Comparison of ENCODE assay signal across 17 cellular contexts in the genomic region with DNA sequence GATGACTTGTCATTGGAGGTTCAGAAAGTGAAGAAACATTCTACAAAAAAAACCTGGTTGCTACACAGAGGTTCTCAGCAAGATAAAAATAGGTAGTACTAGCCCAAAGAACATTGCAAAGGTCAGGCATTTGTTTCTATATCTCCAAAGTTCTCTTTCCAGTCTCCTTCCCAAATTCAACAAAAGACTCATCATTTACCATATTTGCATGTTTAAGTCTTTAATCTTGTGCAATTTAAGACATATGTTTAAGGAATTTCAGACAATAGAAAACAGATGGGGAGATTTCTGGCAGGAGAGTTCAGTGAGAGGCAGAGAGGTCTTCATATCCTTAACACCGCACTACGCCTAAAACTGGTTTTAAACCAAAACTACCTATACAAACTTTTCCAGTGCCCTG.
A peak's percentile ranks its signal among the peaks of the same experiment; 100 is the strongest.
DNase-seq lines count a peak whose midpoint lies in the region; ATAC-seq and TF ChIP-seq lines count a peak whose summit lies in the region.
"Had no signal": no experiment of that assay in that cellular context is flagged by ENCODE, and none has a peak within 500 bp of the region (broad histone marks: within the 10 kb centered on the region; RNA-seq: fewer than 3 reads in every experiment).

No MANE protein-coding gene starts in this region.

- DNase-seq in AG10803 (ENCODE audit: low read depth) (peak; percentile 82), HFFc6 (peak; percentile 68), dedifferentiated amniotic fluid mesenchymal stem cell (ENCODE audit: extremely low spot score) (peak; percentile 40), fibroblast of villous mesenchyme (ENCODE audit: low read depth) (peak; percentile 48), SK-N-DZ (ENCODE audit: low spot score) (no peak), cardiac septum (ENCODE audit: low spot score) (no peak), MG63 (no peak)
- DNase-seq: BE2C; CD4-positive, alpha-beta memory T cell; DMS79 treated with DMSO at 0.1 percent for 48 hours; H7; NCI-H1694; NCI-H2107; NCI-H226; NCI-H524 treated with DMSO at 0.1 percent for 48 hours had no signal

- H3K36me3 Mint-ChIP-seq in HFFc6 (ENCODE audit: low read depth) = peaks cover 9% of the 10 kb centered on the region; the same call in 1 of the 2 replicates
- H3K36me3 Mint-ChIP-seq: CD4-positive, alpha-beta memory T cell had no signal

- H3K4me3 Mint-ChIP-seq in HFFc6 = peak overlapping the region; percentile 27; the same call in 1 of the 2 replicates
- H3K4me3 Mint-ChIP-seq: CD4-positive, alpha-beta memory T cell had no signal

- no peaks in the 10 kb centered on the region for H3K27me3 ChIP-seq in MG63

- H3K36me3 ChIP-seq in MG63 = no peaks in the 10 kb centered on the region
- H3K36me3 ChIP-seq: BE2C had no signal

- H3K27ac Mint-ChIP-seq in HFFc6 = peak overlapping the region; percentile 89
- H3K27ac Mint-ChIP-seq: CD4-positive, alpha-beta memory T cell had no signal

- ATAC-seq in GM18861 (IDR thresholded peaks at IDR 0.05; ENCODE audit: unreplicated experiment) = no peak
- ATAC-seq: A549 had no signal

- H3K4me1 Mint-ChIP-seq in HFFc6 (ENCODE audit: low read depth) = peaks cover 91% of the 10 kb centered on the region

- no peaks in the 10 kb centered on the region for H3K9me3 ChIP-seq in MG63
- H3K9me3 ChIP-seq: A549, BE2C had no signal

- TF ChIP-seq CTCF in AG10803 (conservative IDR thresholded peaks at IDR 0.05; ENCODE audit: low read length) (no peak), HFFc6 (IDR thresholded peaks at IDR 0.05) (no peak), fibroblast of villous mesenchyme (IDR thresholded peaks at IDR 0.05; ENCODE audit: insufficient read depth, low read depth, low read length) (no peak)

- H3K4me3 ChIP-seq in AG10803 (ENCODE audit: low read length) (no peak overlapping the region), fibroblast of villous mesenchyme (ENCODE audit: low read depth, low read length) (no peak overlapping the region), MG63 (no peak overlapping the region)
- H3K4me3 ChIP-seq: A549 had no signal

- no peaks in the 10 kb centered on the region for H3K27me3 Mint-ChIP-seq in HFFc6 (ENCODE audit: insufficient read depth)

- no peaks in the 10 kb centered on the region for H3K9me3 Mint-ChIP-seq in HFFc6
- H3K9me3 Mint-ChIP-seq: CD4-positive, alpha-beta memory T cell had no signal

- intact Hi-C loops in cardiac septum (cut with DNase I) = no loop called here

Comparison
In these comparisons a context has a peak if more than half of its experiments do, and no peak if none do; other contexts are left out.
1. DNase-seq: peak in AG10803 (single experiment), HFFc6 (single experiment), dedifferentiated amniotic fluid mesenchymal stem cell (single experiment) and fibroblast of villous mesenchyme (single experiment); none in SK-N-DZ (single experiment), cardiac septum (single experiment) and MG63 (single experiment).